ENCODE assay signal across 8 cellular contexts in genomic region chr3:12841085-12841969, GRCh38. TPM values are rescaled to one million over a fixed set of nuclear protein-coding genes. Genes with fewer than 3 reads are reported as not detected.
DNase-seq lines count a peak whose midpoint lies in the region; ATAC-seq and TF ChIP-seq lines count a peak whose summit lies in the region.

Gene RPL32, minus strand, starts transcription at chr3:12841565. Its CDS starts 1,328 bp downstream, at chr3:12840237.

- H3K4me1 ChIP-seq in right cardiac atrium (ENCODE audit: control insufficient read depth, insufficient read depth, low read length) (peaks cover 9% of the 10 kb centered on the region), uterus (peaks cover 0 to 10% of the 10 kb centered on the region in 2 donors)

- DNase-seq in NCI-H187 (lab: John Stamatoyannopoulos, UW) (peak; percentile 62 to 92), T-helper 2 cell (peak; percentile 68 to 96 (median 82)), right cardiac atrium (peak; percentile 88 to 94 (median 93)), pulmonary artery endothelial cell (ENCODE audit: low read depth, low spot score) (peak; percentile 92), uterus (peak; percentile 82 to 91)

- H3K4me3 ChIP-seq in right cardiac atrium (ENCODE audit: low read length) (peak within 1 kb of the TSS; percentile 56), uterus (peak within 1 kb of the TSS; percentile 77 to 81)

- peak; percentile 56 to 80 for TF ChIP-seq POLR2A in uterus (IDR thresholded peaks at IDR 0.05)

- no peaks in the 10 kb centered on the region for H3K36me3 ChIP-seq in uterus

- WGBS in right cardiac atrium = under 1% methylated on average over 48 of the region's 48 CpGs

- peak; percentile 90 for ATAC-seq in GM18498 (IDR thresholded peaks at IDR 0.05; ENCODE audit: unreplicated experiment)
- ATAC-seq in HG02943 (IDR thresholded peaks at IDR 0.05; ENCODE audit: low read depth, unreplicated experiment) = peak; percentile 85
- peak; percentile 95 for ATAC-seq in right cardiac atrium

- TF ChIP-seq CTCF in uterus (IDR thresholded peaks at IDR 0.05) = peak; percentile 72 to 89 (median 80)

- peak within 1 kb of the TSS; percentile 95 for H3K27ac ChIP-seq in angular gyrus (ENCODE audit: low read depth, low read length)
- peak within 1 kb of the TSS; percentile 74 for H3K27ac ChIP-seq in right cardiac atrium (ENCODE audit: low read length)
- peak within 1 kb of the TSS; percentile 96 to 97 for H3K27ac ChIP-seq in uterus

- H3K27me3 ChIP-seq in right cardiac atrium (ENCODE audit: control insufficient read depth, insufficient read depth) (no peaks in the 10 kb centered on the region), uterus (no peaks in the 10 kb centered on the region)

- intact Hi-C loops in right cardiac atrium (cut with DNase I) (no loop called here), uterus (cut with DNase I; ENCODE audit: low total_unique reads) (no loop called here)

- H3K9me3 ChIP-seq in right cardiac atrium (ENCODE audit: control insufficient read depth, low read length) = no peaks in the 10 kb centered on the region
- no peaks in the 10 kb centered on the region for H3K9me3 ChIP-seq in uterus

RNA-seq across cellular contexts. Expression of gene RPL32, which starts in this region (rescaled TPM):
- total RNA-seq in right cardiac atrium (1,000 to 10,000 TPM in 3 of 4 donors, 100 to 1,000 TPM in 1; 993 to 1,089 (median 1,033) TPM), pulmonary artery endothelial cell (2,003 and 2,642 TPM in 2 replicates), uterus (1,000 to 10,000 TPM in 3 of 4 donors, 100 to 1,000 TPM in 1; 538 to 9,435 (median 3,478) TPM)
- 1,539 TPM for polyA plus RNA-seq in right cardiac atrium

Comparison
In these comparisons a context has a peak if more than half of its experiments do, and no peak if none do; other contexts are left out.
1. Peak in every context shown above with its lines: DNase-seq, ATAC-seq, H3K4me3 ChIP-seq and H3K27ac ChIP-seq.